8 cellular contexts compared by ENCODE assay signal in the genomic region with DNA sequence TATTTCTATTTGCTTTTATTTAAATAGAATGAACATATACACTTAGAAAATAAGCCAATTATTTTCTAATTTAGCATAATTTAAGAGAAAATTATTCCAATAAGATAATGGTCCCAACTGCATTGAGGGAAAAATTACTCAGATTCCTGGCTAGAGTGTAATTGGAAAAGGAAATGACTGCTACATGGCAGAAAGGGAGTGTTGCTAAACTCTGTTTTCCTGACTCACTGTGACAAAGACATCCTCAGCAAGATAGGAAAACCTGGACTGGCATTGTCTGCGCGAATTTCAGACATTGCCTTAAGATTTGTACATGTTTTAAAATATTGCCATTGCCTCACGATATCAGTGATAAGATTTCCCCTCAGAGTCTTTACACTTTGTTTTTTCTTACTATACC. TPM values are rescaled to one million over a fixed set of nuclear protein-coding genes. Genes with fewer than 3 reads are reported as not detected.
DNase-seq lines count a peak whose midpoint lies in the region; ATAC-seq, FAIRE-seq and TF ChIP-seq lines count a peak whose summit lies in the region.

No MANE protein-coding gene starts in this region.

- peaks cover 60% of the 10 kb centered on the region for H3K4me1 Mint-ChIP-seq in activated naive CD8-positive, alpha-beta T cell treated with anti-CD3 and anti-CD28 coated beads for 36 hours
- H3K4me1 Mint-ChIP-seq in stimulated activated naive B cell treated with anti-CD40 and anti-IgM and Interleukin-4, amounts not matched to agents 10 μg/mL and 1 μg/mL and 100 μg/mL, for 72 hours: peaks cover 6 to 8% of the 10 kb centered on the region in 2 donors

- no peaks in the 10 kb centered on the region for H3K27me3 Mint-ChIP-seq in activated naive CD8-positive, alpha-beta T cell treated with anti-CD3 and anti-CD28 coated beads for 36 hours
- peaks cover 20 to 40% of the 10 kb centered on the region in 2 donors for H3K27me3 Mint-ChIP-seq in stimulated activated naive B cell treated with anti-CD40 and anti-IgM and Interleukin-4, amounts not matched to agents 10 μg/mL and 1 μg/mL and 100 μg/mL, for 72 hours

- H3K4me3 Mint-ChIP-seq in activated naive CD8-positive, alpha-beta T cell treated with anti-CD3 and anti-CD28 coated beads for 36 hours: peak overlapping the region; percentile 50
- no peak overlapping the region for H3K4me3 Mint-ChIP-seq in stimulated activated naive B cell treated with anti-CD40 and anti-IgM and Interleukin-4, amounts not matched to agents 10 μg/mL and 1 μg/mL and 100 μg/mL, for 72 hours

- ATAC-seq in HG03097 (IDR thresholded peaks at IDR 0.05; ENCODE audit: low FRiP score, unreplicated experiment): no peak
- ATAC-seq in stimulated activated naive B cell treated with anti-CD40 and anti-IgM and Interleukin-4, amounts not matched to agents 10 μg/mL and 1 μg/mL and 100 μg/mL, for 72 hours (replicated peaks): no peak

- TF ChIP-seq POLR2A in GM12892 (IDR thresholded peaks at IDR 0.05; ENCODE audit: low read depth, low read length): no peak

- DNase-seq in AG08395 (ENCODE audit: low spot score) (peak; percentile 87), HCEC 1CT (peak; percentile 73), kidney tubule cell (ENCODE audit: low spot score) (peak; percentile 81), NCI-H524 (lab: John Stamatoyannopoulos, UW) (no peak), GM12892 (ENCODE audit: insufficient read length) (no peak)
- DNase-seq in activated naive CD8-positive, alpha-beta T cell treated with anti-CD3 and anti-CD28 coated beads for 36 hours: no peak
- no peak for DNase-seq in stimulated activated naive B cell treated with anti-CD40 and anti-IgM and Interleukin-4, amounts not matched to agents 10 μg/mL and 1 μg/mL and 100 μg/mL, for 72 hours

- H3K9me3 Mint-ChIP-seq in activated naive CD8-positive, alpha-beta T cell treated with anti-CD3 and anti-CD28 coated beads for 36 hours: no peaks in the 10 kb centered on the region
- H3K9me3 Mint-ChIP-seq in stimulated activated naive B cell treated with anti-CD40 and anti-IgM and Interleukin-4, amounts not matched to agents 10 μg/mL and 1 μg/mL and 100 μg/mL, for 72 hours: no peaks in the 10 kb centered on the region

- H3K36me3 Mint-ChIP-seq in activated naive CD8-positive, alpha-beta T cell treated with anti-CD3 and anti-CD28 coated beads for 36 hours: peaks cover 5% of the 10 kb centered on the region
- no peaks in the 10 kb centered on the region for H3K36me3 Mint-ChIP-seq in stimulated activated naive B cell treated with anti-CD40 and anti-IgM and Interleukin-4, amounts not matched to agents 10 μg/mL and 1 μg/mL and 100 μg/mL, for 72 hours

- FAIRE-seq in GM12892 (lab: Jason Lieb, UNC): no peak

- H3K27ac Mint-ChIP-seq in activated naive CD8-positive, alpha-beta T cell treated with anti-CD3 and anti-CD28 coated beads for 36 hours: peak overlapping the region; percentile 16
- no peak overlapping the region for H3K27ac Mint-ChIP-seq in stimulated activated naive B cell treated with anti-CD40 and anti-IgM and Interleukin-4, amounts not matched to agents 10 μg/mL and 1 μg/mL and 100 μg/mL, for 72 hours

RNA-seq across cellular contexts. Expression of a gene that starts 8.2 kb away (rescaled TPM):
- total RNA-seq in activated naive CD8-positive, alpha-beta T cell treated with anti-CD3 and anti-CD28 coated beads for 36 hours: 1 to 10 TPM; 3.3 TPM
- 1.8 TPM for polyA plus RNA-seq in GM12892 (2012; ENCODE audit: missing spikeins)

Comparison
In these comparisons a context has a peak if more than half of its experiments do, and no peak if none do; other contexts are left out.
1. DNase-seq: peak in AG08395 (single experiment), HCEC 1CT (single experiment) and kidney tubule cell (single experiment); none in activated naive CD8-positive, alpha-beta T cell treated with anti-CD3 and anti-CD28 coated beads for 36 hours (single experiment), stimulated activated naive B cell treated with anti-CD40 and anti-IgM and Interleukin-4, amounts not matched to agents 10 μg/mL and 1 μg/mL and 100 μg/mL, for 72 hours (single experiment), NCI-H524 (0 of 2) and GM12892 (single experiment).